In genomic region chr13:28563609-28564008, GRCh38 we compare ENCODE assay signal across 20 cellular contexts.
"Had no signal": no experiment of that assay in that cellular context is flagged by ENCODE, and none has a peak within 500 bp of the region (broad histone marks: within the 10 kb centered on the region; RNA-seq: fewer than 3 reads in every experiment).

No MANE protein-coding gene starts in this region.

- H3K9me3 ChIP-seq: esophagus squamous epithelium, gastroesophageal sphincter, ovary, right atrium auricular region, sigmoid colon, stomach, uterus had no signal

- H3K27me3 ChIP-seq: esophagus squamous epithelium, gastroesophageal sphincter, neural progenitor cell, ovary, right atrium auricular region, sigmoid colon, stomach, uterus had no signal

- H3K4me3 ChIP-seq: esophagus squamous epithelium, gastroesophageal sphincter, neural progenitor cell, ovary, right atrium auricular region, sigmoid colon, skin epidermis, stomach, uterus had no signal

- H3K36me3 ChIP-seq: esophagus squamous epithelium, gastroesophageal sphincter, neural progenitor cell, ovary, right atrium auricular region, sigmoid colon, stomach, uterus had no signal

- ATAC-seq: effector memory CD8-positive, alpha-beta T cell; gastroesophageal sphincter; left lobe of liver; natural killer cell treated with Interleukin-12 subunit alpha and Interleukin-12 subunit beta and Interleukin-15 and Interleukin-18, amount 100 ng/mL, for 72 hours; stimulated activated naive B cell treated with anti-CD40 and anti-IgM and Interleukin-4, amounts not matched to agents 10 μg/mL and 1 μg/mL and 100 μg/mL, for 72 hours had no signal

- H3K36me3 Mint-ChIP-seq: natural killer cell treated with Interleukin-12 subunit alpha and Interleukin-12 subunit beta and Interleukin-15 and Interleukin-18, amount 100 ng/mL, for 72 hours; neural progenitor cell; stimulated activated naive B cell treated with anti-CD40 and anti-IgM and Interleukin-4, amounts not matched to agents 10 μg/mL and 1 μg/mL and 100 μg/mL, for 72 hours; type B pancreatic cell had no signal

- H2AFZ ChIP-seq: neural progenitor cell had no signal

- H3K4me1 Mint-ChIP-seq: neural progenitor cell; stimulated activated naive B cell treated with anti-CD40 and anti-IgM and Interleukin-4, amounts not matched to agents 10 μg/mL and 1 μg/mL and 100 μg/mL, for 72 hours had no signal

- H3K27ac Mint-ChIP-seq: effector memory CD8-positive, alpha-beta T cell; natural killer cell treated with Interleukin-12 subunit alpha and Interleukin-12 subunit beta and Interleukin-15 and Interleukin-18, amount 100 ng/mL, for 72 hours; neural progenitor cell; stimulated activated naive B cell treated with anti-CD40 and anti-IgM and Interleukin-4, amounts not matched to agents 10 μg/mL and 1 μg/mL and 100 μg/mL, for 72 hours had no signal

- H3K27ac ChIP-seq: esophagus squamous epithelium, gastroesophageal sphincter, neural progenitor cell, ovary, right atrium auricular region, sigmoid colon, stomach, uterus had no signal

- DNase-seq: effector memory CD8-positive, alpha-beta T cell; esophagus squamous epithelium; foreskin fibroblast; glutamatergic neuron; nucleus accumbens; ovary; sigmoid colon; stimulated activated CD4-positive, alpha-beta T cell treated with anti-CD3 and anti-CD28 coated beads, Interleukin-2, amount 100 ng/mL, for 24 hours; stimulated activated CD4-positive, alpha-beta T cell treated with anti-CD3 and anti-CD28 coated beads, Interleukin-4, amount 100 ng/mL, for 4 hours; stimulated activated naive B cell treated with anti-CD40 and anti-IgM and Interleukin-4, amounts not matched to agents 10 μg/mL and 1 μg/mL and 100 μg/mL, for 72 hours; stomach; substantia nigra; uterus had no signal

- H3K9me3 Mint-ChIP-seq: effector memory CD8-positive, alpha-beta T cell; natural killer cell treated with Interleukin-12 subunit alpha and Interleukin-12 subunit beta and Interleukin-15 and Interleukin-18, amount 100 ng/mL, for 72 hours; neural progenitor cell; stimulated activated naive B cell treated with anti-CD40 and anti-IgM and Interleukin-4, amounts not matched to agents 10 μg/mL and 1 μg/mL and 100 μg/mL, for 72 hours; type B pancreatic cell had no signal

- H3K4me2 ChIP-seq: neural progenitor cell had no signal

- H3K4me3 Mint-ChIP-seq: effector memory CD8-positive, alpha-beta T cell; natural killer cell treated with Interleukin-12 subunit alpha and Interleukin-12 subunit beta and Interleukin-15 and Interleukin-18, amount 100 ng/mL, for 72 hours; neural progenitor cell; stimulated activated naive B cell treated with anti-CD40 and anti-IgM and Interleukin-4, amounts not matched to agents 10 μg/mL and 1 μg/mL and 100 μg/mL, for 72 hours had no signal

- H3K9ac ChIP-seq: neural progenitor cell had no signal

- H3K4me1 ChIP-seq: gastroesophageal sphincter, neural progenitor cell, uterus had no signal
